ENCODE assay signal across 9 cellular contexts in genomic region chr17:14069251-14069981, GRCh38. TPM values are rescaled to one million over a fixed set of nuclear protein-coding genes. Genes with fewer than 3 reads are reported as not detected.
DNase-seq lines count a peak whose midpoint lies in the region; ATAC-seq, FAIRE-seq and TF ChIP-seq lines count a peak whose summit lies in the region.
"Had no signal": no experiment of that assay in that cellular context is flagged by ENCODE, and none has a peak within 500 bp of the region (broad histone marks: within the 10 kb centered on the region; RNA-seq: fewer than 3 reads in every experiment).

TSS of gene COX10 (plus strand) at chr17:14069504. CDS start at chr17:14069606, 102 bp downstream.

- peaks cover 7 to 11% of the 10 kb centered on the region in 2 donors for H3K4me1 ChIP-seq in kidney (ENCODE audit: control insufficient read depth in 1 of 2, insufficient read depth in 1 of 2, low read depth in 1 of 2, low read length in 2 of 2)

- DNase-seq in AG09309 (ENCODE audit: low read depth) (no peak), NCI-H345 treated with DMSO at 0.1 percent for 48 hours (lab: John Stamatoyannopoulos, UW; ENCODE audit: unreplicated experiment) (peak; percentile 51), cerebellum (ENCODE audit: low spot score) (peak; percentile 90), kidney (peak; percentile 95)
- DNase-seq in activated CD4-positive, CD25-positive, alpha-beta regulatory T cell treated with anti-CD3 and anti-CD28 coated beads, Interleukin-2, amount 50 U/mL, for 72 hours, result peak; percentile 88
- peak; percentile 92 for DNase-seq in stimulated activated CD4-positive, alpha-beta T cell treated with anti-CD3 and anti-CD28 coated beads, Interleukin-15, amount 100 ng/mL, for 24 hours

- no peaks in the 10 kb centered on the region for H3K9me3 ChIP-seq in kidney (ENCODE audit: control insufficient read depth in 1 of 2, low read length in 2 of 2)

- peak within 1 kb of the TSS; percentile 87 to 94 for H3K9ac ChIP-seq in kidney (ENCODE audit: low read length in 2 of 2)

- H3K27ac ChIP-seq in kidney (ENCODE audit: low read depth in 2 of 2, low read length in 2 of 2), result peak within 1 kb of the TSS; percentile 57 to 75

- ATAC-seq in GM19023 (IDR thresholded peaks at IDR 0.05; ENCODE audit: unreplicated experiment), result peak; percentile 100
- ATAC-seq in HG03196 (IDR thresholded peaks at IDR 0.05; ENCODE audit: unreplicated experiment), result peak; percentile 99

- TF ChIP-seq CTCF in AG09309 (IDR thresholded peaks at IDR 0.05; ENCODE audit: control insufficient read depth, insufficient read depth, low read depth, low read length, missing control alignments), result no peak
- TF ChIP-seq CTCF in kidney (IDR thresholded peaks at IDR 0.05; ENCODE audit: borderline replicate concordance, extremely low read depth, insufficient read depth), result no peak

- H3K36me3 ChIP-seq in kidney (ENCODE audit: control insufficient read depth in 1 of 2, insufficient read depth in 2 of 2, low read length in 2 of 2), result peaks cover 0 to 2% of the 10 kb centered on the region in 2 donors

- intact Hi-C loops in kidney (cut with DNase I), result no loop called here

- FAIRE-seq in kidney (lab: Jason Lieb, UNC), result no peak
- FAIRE-seq: TTC549 had no signal

- H3K4me3 ChIP-seq in AG09309 (ENCODE audit: control insufficient read depth, low read depth, low read length) (peak within 1 kb of the TSS; percentile 86), kidney (ENCODE audit: low read length in 2 of 2) (peak within 1 kb of the TSS; percentile 99)

RNA-seq across cellular contexts. Expression of gene COX10, which starts in this region (rescaled TPM):
- total RNA-seq in cerebellum (22.0 TPM), kidney (18.0 TPM)
- polyA plus RNA-seq in kidney (ENCODE audit: insufficient read depth, low read depth, low replicate concordance), result 14.2 TPM
